In the genomic region with DNA sequence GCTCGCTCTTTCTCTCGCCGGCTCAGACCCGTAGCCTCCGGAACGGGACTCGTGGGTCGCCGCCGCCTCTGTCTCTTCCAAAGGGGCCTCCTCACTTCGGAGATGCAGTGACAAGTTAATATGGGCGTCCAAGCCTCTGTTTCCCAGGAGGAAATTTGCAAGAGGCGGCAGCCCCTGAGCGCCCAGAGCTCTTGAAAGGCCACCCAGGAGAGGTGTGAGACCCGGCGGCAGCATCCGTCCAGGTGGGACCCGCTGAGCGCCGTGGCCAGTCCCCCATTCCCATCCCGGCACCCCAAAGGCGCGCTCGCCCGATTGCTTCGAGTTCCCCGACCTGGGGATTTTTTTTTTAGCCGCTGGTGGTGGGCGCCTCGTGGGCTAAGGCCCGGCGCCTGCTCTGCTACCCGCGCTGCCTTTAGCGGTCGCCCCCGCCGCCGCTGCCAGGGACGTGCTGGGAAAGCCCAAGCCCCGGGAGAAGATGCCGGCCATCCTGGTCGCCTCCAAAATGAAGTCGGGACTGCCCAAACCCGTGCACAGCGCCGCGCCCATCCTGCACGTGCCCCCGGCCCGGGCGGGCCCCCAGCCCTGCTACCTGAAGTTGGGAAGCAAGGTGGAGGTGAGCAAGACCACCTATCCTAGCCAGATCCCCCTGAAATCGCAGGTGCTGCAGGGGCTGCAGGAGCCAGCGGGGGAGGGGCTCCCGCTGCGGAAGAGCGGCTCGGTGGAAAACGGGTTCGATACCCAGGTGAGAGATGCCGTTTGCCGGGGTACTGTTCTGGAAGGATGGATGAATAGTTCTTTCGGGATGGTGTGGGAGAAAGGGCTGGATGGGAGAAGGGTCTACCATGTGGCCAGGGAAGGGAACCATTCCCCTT, we compare ENCODE assay signal across 8 cellular contexts. TPM values are rescaled to one million over a fixed set of nuclear protein-coding genes. Genes with fewer than 3 reads are reported as not detected.
DNase-seq lines count a peak whose midpoint lies in the region; ATAC-seq, FAIRE-seq and TF ChIP-seq lines count a peak whose summit lies in the region.

No MANE protein-coding gene starts in this region.

- no TSS peak for BruUV-seq in OCI-LY7 (replicated peaks; lab: Mats Ljungman, UMichigan)

- no peak for ATAC-seq in HG03045 (IDR thresholded peaks at IDR 0.05; ENCODE audit: unreplicated experiment)

- H3K36me3 ChIP-seq in OCI-LY7 (ENCODE audit: insufficient read depth, low read length) = no peaks in the 10 kb centered on the region
- no peaks in the 10 kb centered on the region for H3K36me3 ChIP-seq in H1 (ENCODE audit: control insufficient read depth in 2 of 4, insufficient read depth in 4 of 4, low read length in 3 of 4)
- H3K36me3 ChIP-seq in neuron (ENCODE audit: insufficient read depth, low read length) = no peaks in the 10 kb centered on the region

- no peak overlapping the region for H2AK5ac ChIP-seq in H1 (ENCODE audit: low read depth, low read length)

- H3K27me3 ChIP-seq in H1 (replicated peaks in 1 of 4; ENCODE audit: control insufficient read depth in 3 of 4, extremely low read depth in 1 of 4, insufficient read depth in 3 of 4, low read length in 3 of 4) (peaks cover 8 to 33% (median 29%) of the 10 kb centered on the region in 4 experiments), neuron (ENCODE audit: insufficient read depth, low read length) (peaks cover 5% of the 10 kb centered on the region)

- TF ChIP-seq POLR2A in H1 (IDR thresholded peaks at IDR 0.05; ENCODE audit: control extremely low read depth in 1 of 2, low read depth in 2 of 2, low read length in 2 of 2) = no peak

- TF ChIP-seq CTCF in OCI-LY7 (conservative IDR thresholded peaks at IDR 0.05; ENCODE audit: low read length) = no peak
- TF ChIP-seq CTCF in H1 (IDR thresholded peaks at IDR 0.05; ENCODE audit: control extremely low read depth in 1 of 3, insufficient read depth in 1 of 3, low read depth in 1 of 3, low read length in 3 of 3) = no peak

- no peak for TF ChIP-seq RAD21 in H1 (IDR thresholded peaks at IDR 0.05 in 1 of 2, conservative IDR thresholded peaks at IDR 0.05 in 1 of 2; ENCODE audit: low read depth in 2 of 2, low read length in 2 of 2)

- H3K4me3 ChIP-seq in OCI-LY7 (ENCODE audit: low read depth, low read length, poor library complexity, severe bottlenecking) = peak overlapping the region; percentile 71
- peak overlapping the region; percentile 48 to 65 (median 54) for H3K4me3 ChIP-seq in H1 (ENCODE audit: extremely low read depth in 1 of 4, insufficient read depth in 2 of 4, low read depth in 3 of 4, low read length in 4 of 4)
- H3K4me3 ChIP-seq in neuron (ENCODE audit: low read length) = peak overlapping the region; percentile 77

- no peak overlapping the region; the same call in 1 of the 2 replicates for H4K8ac ChIP-seq in H1 (ENCODE audit: extremely low read depth, insufficient read depth, low read length)

- CTCF ChIA-PET in OCI-LY7 (lab: Charles Lee; ENCODE audit: unreplicated experiment) = no interaction called here
- CTCF ChIA-PET in H1 (lab: Charles Lee; ENCODE audit: partially characterized antibody) = interaction anchor here (0.6 to 2.8 kb wide), 8 partner anchors 10 to 198 kb away, joined by 3 to 10 read pairs (median 6); no protein-coding TSS in a partner anchor

- H2BK15ac ChIP-seq in H1 (ENCODE audit: low read length) = 0 out of 2 replicates have a peak overlapping the region, but pooled peaks have one; percentile 22

- H3K79me1 ChIP-seq in H1 (ENCODE audit: low read depth, low read length) = no peaks in the 10 kb centered on the region

- WGBS in H1 (ENCODE audit: extremely low coverage in 1 of 2, insufficient coverage in 1 of 2, insufficient read length in 1 of 2, insufficient replicate concordance in 2 of 2, low coverage in 1 of 2, low lambda C conversion rate in 2 of 2, missing lambda C conversion rate in 1 of 2), 2 experiments = 3% methylated on average over 54 of the region's 63 CpGs; no CpG with 5 or more reads in 1 of the 2 experiments

- H2BK12ac ChIP-seq in H1 (ENCODE audit: low read depth, low read length) = no peak overlapping the region

- H4K5ac ChIP-seq in H1 (ENCODE audit: insufficient read length, low read depth, low read length) = no peak overlapping the region

- H4K91ac ChIP-seq in H1 (replicated peaks; ENCODE audit: insufficient read length, low read length) = peak overlapping the region; percentile 44

- H3K23ac ChIP-seq in H1 (ENCODE audit: insufficient read length) = no peak overlapping the region

- H3K14ac ChIP-seq in H1 (ENCODE audit: insufficient read length) = no peak overlapping the region

- FAIRE-seq in H1 (lab: Jason Lieb, UNC) = no peak

- H3K4me1 ChIP-seq in OCI-LY7 (ENCODE audit: insufficient read depth, low read length, poor library complexity, severe bottlenecking) (peaks cover 7% of the 10 kb centered on the region), H1 (replicated peaks in 1 of 4; ENCODE audit: control insufficient read depth in 3 of 4, insufficient read depth in 4 of 4, low read length in 3 of 4) (peaks cover 0 to 13% (median 10%) of the 10 kb centered on the region in 4 experiments; a peak in 6 of 7 replicates), neuron (ENCODE audit: insufficient read depth, low read length) (peaks cover 25% of the 10 kb centered on the region)

- no peak overlapping the region for H3K4ac ChIP-seq in H1 (replicated peaks; ENCODE audit: insufficient read length, low read depth, low read length)

- TF ChIP-seq EP300 in H1 (IDR thresholded peaks at IDR 0.05; ENCODE audit: borderline replicate concordance in 1 of 2, low read depth in 2 of 2, low read length in 2 of 2) = peak in 1 of 2 experiments; percentile 5; a peak in 1 of 3 replicates

- no peak overlapping the region for H2BK20ac ChIP-seq in H1 (ENCODE audit: low read length)

- H2AFZ ChIP-seq in OCI-LY7 (ENCODE audit: low read length) = peak overlapping the region; percentile 78; the same call in 1 of the 2 replicates
- peak overlapping the region; percentile 47 for H2AFZ ChIP-seq in H1 (ENCODE audit: low read length)
- H2AFZ ChIP-seq in neuron (ENCODE audit: low read depth, low read length) = peak overlapping the region; percentile 69

- H2BK5ac ChIP-seq in H1 (ENCODE audit: low read depth, low read length) = no peak overlapping the region

- H3K27ac ChIP-seq in OCI-LY7 (ENCODE audit: low read depth, low read length, poor library complexity, severe bottlenecking) (no peak overlapping the region), H1 (ENCODE audit: low read depth, low read length) (no peak overlapping the region)

- H3K4me2 ChIP-seq in OCI-LY7 (ENCODE audit: low read length) (peak overlapping the region; percentile 98), H1 (ENCODE audit: insufficient read depth in 1 of 2, low read depth in 2 of 2, low read length in 2 of 2) (peak overlapping the region; percentile 85 to 96)

- no peaks in the 10 kb centered on the region for H3K9me3 ChIP-seq in OCI-LY7 (ENCODE audit: low read length)
- H3K9me3 ChIP-seq in H1 (ENCODE audit: insufficient read depth in 2 of 2, low read depth in 1 of 2, low read length in 1 of 2) = no peaks in the 10 kb centered on the region
- no peaks in the 10 kb centered on the region for H3K9me3 ChIP-seq in neuron (ENCODE audit: low read length)

- POLR2A ChIA-PET in OCI-LY7 (lab: Charles Lee) = no interaction called here
- POLR2A ChIA-PET in H1 (lab: Charles Lee; ENCODE audit: partially characterized antibody) = interaction anchor here (0.6 to 2.4 kb wide), 7 partner anchors 11 to 153 kb away, joined by 3 to 22 read pairs (median 4); no protein-coding TSS in a partner anchor

- no peak overlapping the region for H2BK120ac ChIP-seq in H1 (replicated peaks; ENCODE audit: low read depth, low read length)

- no peaks in the 10 kb centered on the region for H3K9me2 ChIP-seq in OCI-LY7 (ENCODE audit: insufficient read depth, low read length)

- H3K18ac ChIP-seq in H1 (ENCODE audit: extremely low read depth, low read length) = peak overlapping the region; percentile 53; the same call in 1 of the 2 replicates

- H3K23me2 ChIP-seq in H1 (ENCODE audit: low read depth, low read length) = peaks cover 16% of the 10 kb centered on the region

- peak; percentile 37 for DNase-seq in activated T-cell treated with anti-CD3 and anti-CD28 coated beads, Interleukin-2, amount 50 U/mL, for 1 hour
- DNase-seq in activated T-cell treated with anti-CD3 and anti-CD28 coated beads for 4 hours (no peak), OCI-LY7 (ENCODE audit: low spot score) (no peak), H1 (ENCODE audit: low read depth in 1 of 2, low spot score in 2 of 2) (peak in 1 of 2 experiments; percentile 79), dedifferentiated amniotic fluid mesenchymal stem cell (ENCODE audit: extremely low spot score) (no peak), kidney glomerular epithelial cell (lab: John Stamatoyannopoulos, UW) (no peak)

- peak overlapping the region in 2 of 4 experiments; percentile 25 to 32; a peak in 3 of 7 replicates for H3K9ac ChIP-seq in H1 (replicated peaks in 1 of 4; ENCODE audit: extremely low read depth in 1 of 4, low read depth in 3 of 4, low read length in 3 of 4)

- intact Hi-C loops in OCI-LY7 (cut with micrococcal nuclease; ENCODE audit: unreplicated experiment) = no loop called here

- H3K79me2 ChIP-seq in OCI-LY7 (ENCODE audit: insufficient read depth, low read depth, low read length) (no peaks in the 10 kb centered on the region), H1 (ENCODE audit: control insufficient read depth in 1 of 2, insufficient read depth in 2 of 2, low read length in 2 of 2) (no peaks in the 10 kb centered on the region)

- H4K20me1 ChIP-seq in OCI-LY7 (ENCODE audit: insufficient read depth, low read length) (no peaks in the 10 kb centered on the region), H1 (replicated peaks in 1 of 2; ENCODE audit: control insufficient read depth in 1 of 2, insufficient read depth in 2 of 2, low read length in 2 of 2) (no peaks in the 10 kb centered on the region)

- H3K56ac ChIP-seq in H1 (replicated peaks; ENCODE audit: insufficient read length, low read depth, low read length) = peak overlapping the region; percentile 4

TF ChIP-seq in H1, 55 proteins besides CTCF, POLR2A, EP300 and RAD21 (continues in another document):
- TF ChIP-seq SP4 (IDR thresholded peaks at IDR 0.05; ENCODE audit: low read length) (no peak), SUZ12 (IDR thresholded peaks at IDR 0.05; ENCODE audit: low read length) (peak; percentile 87), RXRA (IDR thresholded peaks at IDR 0.05; ENCODE audit: insufficient read depth, low read depth, low read length) (no peak), TBP (IDR thresholded peaks at IDR 0.05; ENCODE audit: low read depth, low read length) (no peak)

RNA-seq across cellular contexts. Expression of a gene that starts 0.8 kb away (rescaled TPM):
- total RNA-seq in OCI-LY7 (2014; rRNA removed; shearing (Covaris generic)) = 0.06 and 0.39 TPM in 2 replicates
- 0.33 and 0.68 TPM in 2 replicates for total RNA-seq in OCI-LY7 (2022)
- 66.9 and 73.6 TPM in 2 replicates for total RNA-seq in H1 (2021; fragmentation: NEBNext Ultra II Directional; extraction: Animal tissue kit (Norgen Biotek cat#: 25700))
- 35.2 and 35.6 TPM in 2 replicates for polyA plus RNA-seq in H1 (2011; rRNA removed)
- polyA plus RNA-seq in H1 (2011; cell fraction: cytosol; rRNA removed) = 21.6 TPM
- polyA plus RNA-seq in H1 (2011; cell fraction: nucleus; rRNA removed) = 81.7 TPM
- polyA plus RNA-seq in H1 (2012, experiment 1 of 2) = 40.1 to 57.0 TPM (median 50.4 TPM) in 4 replicates
- 6.8 TPM for polyA plus RNA-seq in H1 (2012, experiment 2 of 2)
- polyA plus RNA-seq in H1 (2013, experiment 1 of 2) = 20.8 TPM
- polyA plus RNA-seq in H1 (2013, experiment 2 of 2) = 18.0 TPM
- polyA minus RNA-seq in H1 (2011; rRNA and poly(A)+ RNA removed) = 96.9 and 105 TPM in 2 replicates
- 61.2 TPM for polyA minus RNA-seq in H1 (2011; cell fraction: cytosol; rRNA and poly(A)+ RNA removed)
- polyA minus RNA-seq in H1 (2011; cell fraction: nucleus; rRNA and poly(A)+ RNA removed) = 145 TPM

Comparison
In these comparisons a context has a peak if more than half of its experiments do, and no peak if none do; other contexts are left out.
1. RNA of a gene that starts 0.8 kb away (total RNA-seq): 66.9 to 73.6 TPM in H1; 0.06 to 0.68 TPM in OCI-LY7; every median in the first group is over 10 times any median in the second.
2. Peak in every context shown above with its lines, with median percentiles within 50 percentile points of each other: H2AFZ ChIP-seq and H3K4me3 ChIP-seq.